ENCODE assay signal across 1 cellular context in genomic region chr17:47219621-47220475, GRCh38.
TF ChIP-seq lines count a peak whose summit lies in the region.

No MANE protein-coding gene starts in this region.

TF ChIP-seq in IMR-90, 13 proteins besides CTCF, POLR2A, EP300 and RAD21:
- no peak for TF ChIP-seq RFX5 (IDR thresholded peaks at IDR 0.05; ENCODE audit: low read depth, low read length)
- TF ChIP-seq MAFK (IDR thresholded peaks at IDR 0.05; ENCODE audit: low read depth, low read length) = no peak
- no peak for TF ChIP-seq MAZ (IDR thresholded peaks at IDR 0.05; ENCODE audit: borderline replicate concordance, low read depth, low read length)
- no peak for TF ChIP-seq SMC3 (IDR thresholded peaks at IDR 0.05; ENCODE audit: low read depth, low read length)
- no peak for TF ChIP-seq MXI1 (IDR thresholded peaks at IDR 0.05; ENCODE audit: borderline replicate concordance, low read depth, low read length)
- TF ChIP-seq RCOR1 (IDR thresholded peaks at IDR 0.05; ENCODE audit: insufficient replicate concordance, low read length) = no peak
